1 cellular context compared by ENCODE assay signal in the genomic region with DNA sequence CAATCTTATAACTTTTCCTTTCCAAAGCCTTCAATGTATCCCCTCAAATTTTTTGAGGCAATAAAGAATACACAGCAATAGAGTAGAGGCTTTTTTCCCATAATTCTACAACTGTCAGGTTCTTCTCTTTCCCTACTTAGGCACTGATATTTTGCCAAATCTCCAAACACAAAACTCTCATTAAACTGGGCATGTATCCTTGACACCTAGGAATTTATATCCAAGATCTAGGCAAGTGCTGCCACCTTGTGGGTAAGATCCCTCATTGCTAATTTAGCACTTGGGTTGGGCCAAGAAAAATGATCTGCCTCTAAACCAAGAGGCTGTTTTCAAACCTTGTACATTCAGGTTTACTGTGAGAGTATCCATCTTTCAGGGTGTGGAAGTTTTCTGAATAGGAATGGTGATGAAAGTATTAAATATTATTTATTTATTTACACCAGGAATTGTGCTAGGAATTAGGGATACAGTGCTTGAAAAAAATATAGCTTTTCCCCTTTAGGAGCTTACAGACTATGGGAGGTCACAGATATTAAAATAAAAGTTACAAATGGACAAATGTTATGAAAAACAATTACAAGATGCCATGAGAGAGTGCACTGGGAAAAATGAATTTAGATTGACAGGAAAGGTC.
TF ChIP-seq lines count a peak whose summit lies in the region.

No MANE protein-coding gene starts in this region.

TF ChIP-seq in H1, 55 proteins besides CTCF, POLR2A, EP300 and RAD21:
- TF ChIP-seq POU5F1 (IDR thresholded peaks at IDR 0.05; ENCODE audit: low read depth, low read length) (0 out of 2 replicates have a peak, but pooled peaks have one; percentile 5), TEAD4 (IDR thresholded peaks at IDR 0.05; ENCODE audit: low read depth, low read length) (0 out of 2 replicates have a peak, but pooled peaks have one; percentile 49), SIRT6 (IDR thresholded peaks at IDR 0.05; ENCODE audit: low read length) (no peak)
TF ChIP-seq in H1: peak in this region for 2.
